ENCODE assay signal across 8 cellular contexts in the genomic region with DNA sequence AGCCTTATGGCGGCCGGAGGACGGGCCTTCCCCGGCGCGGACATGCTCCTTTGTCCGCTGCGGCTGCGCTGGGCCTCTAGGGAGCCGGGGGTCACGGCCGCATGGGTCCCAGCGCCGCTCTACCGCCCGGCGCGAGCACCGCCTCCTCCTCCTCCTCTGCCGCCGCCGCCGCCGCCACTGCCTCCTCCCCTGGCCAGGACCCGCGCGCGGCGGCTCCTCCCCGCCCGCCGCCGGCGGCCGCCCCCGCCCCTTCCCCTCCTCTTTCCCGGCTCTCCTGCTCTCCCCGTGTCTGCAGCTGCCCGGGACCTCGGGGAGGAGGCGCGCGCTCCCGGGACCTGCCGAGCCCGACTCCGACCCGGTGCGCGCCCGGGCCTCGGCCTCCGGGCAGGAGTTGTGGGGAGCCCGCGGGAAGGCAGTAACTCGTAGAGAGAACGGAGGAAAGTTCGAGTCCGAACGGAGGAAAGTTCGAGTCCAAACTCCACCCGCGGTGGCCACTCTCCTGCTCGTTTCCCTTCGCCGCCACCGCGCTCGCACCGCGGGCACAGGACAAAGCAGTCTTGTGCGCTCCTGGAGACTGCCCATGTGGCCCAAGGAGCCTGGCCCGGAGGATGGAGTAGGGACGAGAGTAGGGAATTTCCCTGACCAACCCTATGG. TPM values are rescaled to one million over a fixed set of nuclear protein-coding genes. Genes with fewer than 3 reads are reported as not detected.
DNase-seq lines count a peak whose midpoint lies in the region; ATAC-seq and TF ChIP-seq lines count a peak whose summit lies in the region.

A gene with protein sequence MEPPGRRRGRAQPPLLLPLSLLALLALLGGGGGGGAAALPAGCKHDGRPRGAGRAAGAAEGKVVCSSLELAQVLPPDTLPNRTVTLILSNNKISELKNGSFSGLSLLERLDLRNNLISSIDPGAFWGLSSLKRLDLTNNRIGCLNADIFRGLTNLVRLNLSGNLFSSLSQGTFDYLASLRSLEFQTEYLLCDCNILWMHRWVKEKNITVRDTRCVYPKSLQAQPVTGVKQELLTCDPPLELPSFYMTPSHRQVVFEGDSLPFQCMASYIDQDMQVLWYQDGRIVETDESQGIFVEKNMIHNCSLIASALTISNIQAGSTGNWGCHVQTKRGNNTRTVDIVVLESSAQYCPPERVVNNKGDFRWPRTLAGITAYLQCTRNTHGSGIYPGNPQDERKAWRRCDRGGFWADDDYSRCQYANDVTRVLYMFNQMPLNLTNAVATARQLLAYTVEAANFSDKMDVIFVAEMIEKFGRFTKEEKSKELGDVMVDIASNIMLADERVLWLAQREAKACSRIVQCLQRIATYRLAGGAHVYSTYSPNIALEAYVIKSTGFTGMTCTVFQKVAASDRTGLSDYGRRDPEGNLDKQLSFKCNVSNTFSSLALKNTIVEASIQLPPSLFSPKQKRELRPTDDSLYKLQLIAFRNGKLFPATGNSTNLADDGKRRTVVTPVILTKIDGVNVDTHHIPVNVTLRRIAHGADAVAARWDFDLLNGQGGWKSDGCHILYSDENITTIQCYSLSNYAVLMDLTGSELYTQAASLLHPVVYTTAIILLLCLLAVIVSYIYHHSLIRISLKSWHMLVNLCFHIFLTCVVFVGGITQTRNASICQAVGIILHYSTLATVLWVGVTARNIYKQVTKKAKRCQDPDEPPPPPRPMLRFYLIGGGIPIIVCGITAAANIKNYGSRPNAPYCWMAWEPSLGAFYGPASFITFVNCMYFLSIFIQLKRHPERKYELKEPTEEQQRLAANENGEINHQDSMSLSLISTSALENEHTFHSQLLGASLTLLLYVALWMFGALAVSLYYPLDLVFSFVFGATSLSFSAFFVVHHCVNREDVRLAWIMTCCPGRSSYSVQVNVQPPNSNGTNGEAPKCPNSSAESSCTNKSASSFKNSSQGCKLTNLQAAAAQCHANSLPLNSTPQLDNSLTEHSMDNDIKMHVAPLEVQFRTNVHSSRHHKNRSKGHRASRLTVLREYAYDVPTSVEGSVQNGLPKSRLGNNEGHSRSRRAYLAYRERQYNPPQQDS (N-terminal part only) (minus strand): TSS at position 179 of the 654 bp plus-strand sequence. CDS start 282 bp downstream, outside the sequence.

- H3K4me3 ChIP-seq in HCT116 (replicated peaks in 1 of 2; ENCODE audit: low read depth in 1 of 2, low read length in 2 of 2) (peak within 1 kb of the TSS; percentile 66 to 86), muscle layer of colon (ENCODE audit: low read depth in 1 of 2, low read length in 2 of 2) (peak within 1 kb of the TSS; percentile 64 to 69), stomach smooth muscle (ENCODE audit: low read length in 2 of 2) (peak within 1 kb of the TSS; percentile 83 to 89)

- no peaks in the 10 kb centered on the region for H3K9me2 ChIP-seq in HCT116 (ENCODE audit: insufficient read depth)

- H3K4me1 ChIP-seq in HCT116 (ENCODE audit: control insufficient read depth in 1 of 2, insufficient read depth in 2 of 2, low read length in 2 of 2) (peaks cover 14 to 23% of the 10 kb centered on the region in 2 experiments), muscle layer of colon (ENCODE audit: insufficient read depth, low read length) (peaks cover 17% of the 10 kb centered on the region), stomach smooth muscle (ENCODE audit: control insufficient read depth, insufficient read depth, low read length) (peaks cover 17% of the 10 kb centered on the region)

- no peak within 1 kb of the TSS for H2AFZ ChIP-seq in HCT116 (ENCODE audit: low read depth, low read length, poor library complexity, severe bottlenecking)

- CTCF ChIA-PET in HCT116 (lab: Charles Lee) = no interaction called here

- no TSS peak for BruUV-seq in HCT116 (replicated peaks; lab: Mats Ljungman, UMichigan)

- DNase-seq in D341Med (ENCODE audit: low spot score) (peak; percentile 92), HCT116 (ENCODE audit: low read depth, low spot score) (no peak), NCI-H2227 treated with DMSO at 0.1 percent for 48 hours (lab: John Stamatoyannopoulos, UW) (peak; percentile 75), fibroblast of gingiva (ENCODE audit: low read depth) (peak; percentile 74)
- DNase-seq in activated CD8-positive, alpha-beta memory T cell treated with anti-CD3 and anti-CD28 coated beads, Interleukin-2, amount 50 U/mL, for 48 hours = peak; percentile 70

- H3K79me2 ChIP-seq in HCT116 (ENCODE audit: insufficient read depth, low read length) = peaks cover 43% of the 10 kb centered on the region

- POLR2A ChIA-PET in HCT116 (lab: Charles Lee) = interaction anchor here (0.6 kb wide), 1 partner anchor 317 kb away, joined by 3 read pairs; no protein-coding TSS in a partner anchor

- intact Hi-C loops in HCT116 (cut with micrococcal nuclease) = no loop called here

- H3K27ac ChIP-seq in HCT116 (ENCODE audit: low read depth, low read length) (peak within 1 kb of the TSS; percentile 87), muscle layer of colon (ENCODE audit: low read depth, low read length) (peak within 1 kb of the TSS; percentile 74), stomach smooth muscle (ENCODE audit: low read length) (peak within 1 kb of the TSS; percentile 62)

- H3K27me3 ChIP-seq in HCT116 (ENCODE audit: insufficient read depth, low read length) = no peaks in the 10 kb centered on the region
- no peaks in the 10 kb centered on the region for H3K27me3 ChIP-seq in muscle layer of colon (ENCODE audit: control insufficient read depth in 1 of 2, insufficient read depth in 2 of 2, low read length in 2 of 2)
- no peaks in the 10 kb centered on the region for H3K27me3 ChIP-seq in stomach smooth muscle (ENCODE audit: control insufficient read depth in 1 of 2, insufficient read depth in 2 of 2, low read length in 2 of 2)

- no peak for TF ChIP-seq RAD21 in HCT116 (IDR thresholded peaks at IDR 0.05; ENCODE audit: low read depth)

- no peaks in the 10 kb centered on the region for H4K20me1 ChIP-seq in HCT116 (ENCODE audit: insufficient read depth)

- peak within 1 kb of the TSS; percentile 87 for H3K4me2 ChIP-seq in HCT116 (ENCODE audit: low read length)

- peak; percentile 40 for TF ChIP-seq POLR2A in HCT116 (IDR thresholded peaks at IDR 0.05; ENCODE audit: borderline replicate concordance, extremely low read depth, insufficient read depth, insufficient read length)

- ATAC-seq in HCT116 = peak; percentile 85
- ATAC-seq in HG02571 (IDR thresholded peaks at IDR 0.05; ENCODE audit: unreplicated experiment) = no peak

- no peaks in the 10 kb centered on the region for H3K36me3 ChIP-seq in HCT116 (ENCODE audit: control insufficient read depth in 1 of 2, insufficient read depth in 2 of 2, low read length in 2 of 2)
- no peaks in the 10 kb centered on the region for H3K36me3 ChIP-seq in muscle layer of colon (ENCODE audit: insufficient read depth, low read length)
- H3K36me3 ChIP-seq in stomach smooth muscle (ENCODE audit: control insufficient read depth in 2 of 2, insufficient read depth in 2 of 2, low read length in 2 of 2) = no peaks in the 10 kb centered on the region

- H3K9ac ChIP-seq in HCT116 (ENCODE audit: low read length) = peak within 1 kb of the TSS; percentile 82
- H3K9ac ChIP-seq in muscle layer of colon (ENCODE audit: low read length) = peak within 1 kb of the TSS; percentile 18
- peak within 1 kb of the TSS; percentile 78 to 83 for H3K9ac ChIP-seq in stomach smooth muscle (ENCODE audit: low read length in 2 of 2)

- RAD21 ChIA-PET in HCT116 (lab: Charles Lee; ENCODE audit: low non-redundant PET in 1 of 2, low total read pairs in 2 of 2, uncharacterized antibody in 2 of 2, unreplicated experiment in 2 of 2) = no interaction called here

- TF ChIP-seq CTCF in HCT116 (IDR thresholded peaks at IDR 0.05 in 2 of 3, conservative IDR thresholded peaks at IDR 0.05 in 1 of 3; ENCODE audit: borderline replicate concordance in 1 of 3, insufficient read depth in 1 of 3, low read depth in 2 of 3, low read length in 2 of 3) = no peak

- H3K9me3 ChIP-seq in HCT116 (ENCODE audit: control insufficient read depth in 1 of 2, insufficient read depth in 1 of 2, low read depth in 1 of 2, low read length in 2 of 2) (no peaks in the 10 kb centered on the region), muscle layer of colon (ENCODE audit: low read length) (no peaks in the 10 kb centered on the region), stomach smooth muscle (ENCODE audit: control insufficient read depth in 2 of 2, low read length in 2 of 2) (no peaks in the 10 kb centered on the region)

TF ChIP-seq in HCT116, 20 proteins besides CTCF, POLR2A, EP300 and RAD21 (continues in another document):
- TF ChIP-seq EZH2 (IDR thresholded peaks at IDR 0.05) (no peak), ZFX (IDR thresholded peaks at IDR 0.05) (peak; percentile 67)
- TF ChIP-seq, protein P1, sequence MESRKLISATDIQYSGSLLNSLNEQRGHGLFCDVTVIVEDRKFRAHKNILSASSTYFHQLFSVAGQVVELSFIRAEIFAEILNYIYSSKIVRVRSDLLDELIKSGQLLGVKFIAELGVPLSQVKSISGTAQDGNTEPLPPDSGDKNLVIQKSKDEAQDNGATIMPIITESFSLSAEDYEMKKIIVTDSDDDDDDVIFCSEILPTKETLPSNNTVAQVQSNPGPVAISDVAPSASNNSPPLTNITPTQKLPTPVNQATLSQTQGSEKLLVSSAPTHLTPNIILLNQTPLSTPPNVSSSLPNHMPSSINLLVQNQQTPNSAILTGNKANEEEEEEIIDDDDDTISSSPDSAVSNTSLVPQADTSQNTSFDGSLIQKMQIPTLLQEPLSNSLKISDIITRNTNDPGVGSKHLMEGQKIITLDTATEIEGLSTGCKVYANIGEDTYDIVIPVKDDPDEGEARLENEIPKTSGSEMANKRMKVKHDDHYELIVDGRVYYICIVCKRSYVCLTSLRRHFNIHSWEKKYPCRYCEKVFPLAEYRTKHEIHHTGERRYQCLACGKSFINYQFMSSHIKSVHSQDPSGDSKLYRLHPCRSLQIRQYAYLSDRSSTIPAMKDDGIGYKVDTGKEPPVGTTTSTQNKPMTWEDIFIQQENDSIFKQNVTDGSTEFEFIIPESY (IDR thresholded peaks at IDR 0.05; ENCODE audit: extremely low read depth, insufficient replicate concordance, low read length) = no peak

RNA-seq across cellular contexts. Expression of the gene that starts here (rescaled TPM):
- 43.0 TPM for total RNA-seq in HCT116 (2021; ENCODE audit: unreplicated experiment)
- polyA plus RNA-seq in HCT116 (2012) = 18.3 and 20.5 TPM in 2 replicates

Comparison
In these comparisons a context has a peak if more than half of its experiments do, and no peak if none do; other contexts are left out.
1. H3K9ac ChIP-seq: peak in every context shown above with its lines; median percentile 82 in HCT116; 80 in stomach smooth muscle; 18 in muscle layer of colon.